8 cellular contexts compared by ENCODE assay signal in the genomic region with DNA sequence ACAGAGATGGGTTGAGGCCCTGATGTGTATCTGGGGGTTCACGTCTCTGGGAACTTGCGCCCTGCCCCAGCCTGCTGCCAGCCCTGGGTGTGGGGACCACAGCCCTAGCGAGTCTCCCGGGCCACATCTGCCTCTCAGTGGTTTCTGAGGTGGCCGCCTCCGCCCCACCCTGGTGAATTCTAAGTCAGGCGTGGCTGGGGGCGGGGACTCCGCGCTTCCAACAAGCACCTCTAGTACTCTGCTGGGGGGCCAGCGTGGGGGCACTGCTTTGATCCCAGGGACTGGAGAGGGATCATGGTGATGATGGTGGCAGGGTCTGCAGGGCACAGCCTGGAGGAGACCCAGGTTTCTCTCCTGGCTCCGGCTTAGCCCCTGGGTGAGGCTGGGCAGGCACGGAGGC. TPM values are rescaled to one million over a fixed set of nuclear protein-coding genes. Genes with fewer than 3 reads are reported as not detected.
DNase-seq lines count a peak whose midpoint lies in the region; ATAC-seq, FAIRE-seq and TF ChIP-seq lines count a peak whose summit lies in the region.

No MANE protein-coding gene starts in this region.

- no peak overlapping the region for H3K27ac Mint-ChIP-seq in effector memory CD8-positive, alpha-beta T cell

- FAIRE-seq in GM12892 (lab: Jason Lieb, UNC) = peak; percentile 60

- H3K9me3 Mint-ChIP-seq in effector memory CD8-positive, alpha-beta T cell = no peaks in the 10 kb centered on the region

- ATAC-seq in effector memory CD8-positive, alpha-beta T cell (replicated peaks) = peak; percentile 88
- ATAC-seq in HG03175 (IDR thresholded peaks at IDR 0.05; ENCODE audit: unreplicated experiment) = no peak

- peak overlapping the region in 1 of 2 donors; percentile 48 for H3K4me3 Mint-ChIP-seq in effector memory CD8-positive, alpha-beta T cell

- DNase-seq in GM12892 (ENCODE audit: insufficient read length) (peak; percentile 67), OCI-M1 (lab: John Stamatoyannopoulos, UW) (peak; percentile 21), NCI-H345 treated with DMSO at 0.1 percent for 48 hours (lab: John Stamatoyannopoulos, UW; ENCODE audit: unreplicated experiment) (no peak), G401 (ENCODE audit: low spot score) (no peak), NCI-H345 (lab: John Stamatoyannopoulos, UW) (no peak)
- peak; percentile 62 to 66 (median 63) for DNase-seq in effector memory CD8-positive, alpha-beta T cell
- peak; percentile 38 for DNase-seq in stimulated activated CD4-positive, alpha-beta T cell treated with anti-CD3 and anti-CD28 coated beads, Interleukin-1b, Interleukin-23, amount 100 ng/mL, for 48 hours

- peaks cover 7% of the 10 kb centered on the region for H3K36me3 Mint-ChIP-seq in effector memory CD8-positive, alpha-beta T cell (ENCODE audit: insufficient read depth)

- H3K4me1 Mint-ChIP-seq in effector memory CD8-positive, alpha-beta T cell (ENCODE audit: low read depth in 2 of 2) = peaks cover 14% of the 10 kb centered on the region in 2 donors

- H3K27me3 Mint-ChIP-seq in effector memory CD8-positive, alpha-beta T cell = peaks cover 6 to 7% of the 10 kb centered on the region in 2 donors

- TF ChIP-seq POLR2A in GM12892 (IDR thresholded peaks at IDR 0.05; ENCODE audit: low read depth, low read length) = no peak

- in situ Hi-C loops in G401 (cut with HindIII; ENCODE audit: low sequenced_read_pairs) = no loop called here

RNA-seq across cellular contexts. Expression of a gene that starts 3.6 kb away (rescaled TPM):
- polyA plus RNA-seq in GM12892 (2012; ENCODE audit: missing spikeins) = 0.42 TPM
- 0.44 and 0.80 TPM in 2 replicates for total RNA-seq in G401 (2014; rRNA removed; shearing (Covaris generic))

RNA-seq across cellular contexts. Expression of a gene that starts 31.7 kb away (rescaled TPM):
- polyA plus RNA-seq in GM12892 (2012; ENCODE audit: missing spikeins) = 27.7 TPM
- 68.3 and 83.9 TPM in 2 replicates for total RNA-seq in G401 (2014; rRNA removed; shearing (Covaris generic))

RNA-seq across cellular contexts. Expression of a gene that starts 46.6 kb away (rescaled TPM):
- 12.6 TPM for polyA plus RNA-seq in GM12892 (2012; ENCODE audit: missing spikeins)
- total RNA-seq in G401 (2014; rRNA removed; shearing (Covaris generic)) = 14.5 and 38.3 TPM in 2 replicates

RNA-seq across cellular contexts. Expression of a gene that starts 52.2 kb away (rescaled TPM):
- not detected for polyA plus RNA-seq in GM12892 (2012; ENCODE audit: missing spikeins)
- 9.9 and 14.4 TPM in 2 replicates for total RNA-seq in G401 (2014; rRNA removed; shearing (Covaris generic))

Comparison
In these comparisons a context has a peak if more than half of its experiments do, and no peak if none do; other contexts are left out.
1. DNase-seq: peak in GM12892 (single experiment), OCI-M1 (single experiment), effector memory CD8-positive, alpha-beta T cell (3 of 3) and stimulated activated CD4-positive, alpha-beta T cell treated with anti-CD3 and anti-CD28 coated beads, Interleukin-1b, Interleukin-23, amount 100 ng/mL, for 48 hours (single experiment); none in NCI-H345 treated with DMSO at 0.1 percent for 48 hours (single experiment), G401 (single experiment) and NCI-H345 (single experiment).